In genomic region chr14:76465651-76466050, GRCh38 we compare ENCODE assay signal across 25 cellular contexts.
A peak's percentile ranks its signal among the peaks of the same experiment; 100 is the strongest.
DNase-seq lines count a peak whose midpoint lies in the region; ATAC-seq and TF ChIP-seq lines count a peak whose summit lies in the region.
"Had no signal": no experiment of that assay in that cellular context is flagged by ENCODE, and none has a peak within 500 bp of the region (broad histone marks: within the 10 kb centered on the region; RNA-seq: fewer than 3 reads in every experiment).

No MANE protein-coding gene starts in this region.

- POLR2A ChIA-PET in HEK293 (lab: Yijun Ruan, JAX): no interaction called here

- DNase-seq in DMS79 treated with DMSO at 0.1 percent for 48 hours (lab: John Stamatoyannopoulos, UW) (peak; percentile 35), DMS79 (lab: John Stamatoyannopoulos, UW) (no peak), left kidney (ENCODE audit: low read depth, low spot score) (peak; percentile 52), nucleus accumbens (lab: John Stamatoyannopoulos, UW) (no peak), NCI-H774 (lab: John Stamatoyannopoulos, UW) (no peak)
- DNase-seq: Caco-2; CD8-positive, alpha-beta T cell; GF-D8; H9; HFFc6; Kasumi-1; NCI-H1105 treated with DMSO at 0.1 percent for 48 hours; NCI-H146; NCI-H1930; NCI-H524; NCI-H748 treated with DMSO at 0.1 percent for 48 hours; SHP77 had no signal

- H3K27me3 Mint-ChIP-seq in stimulated activated memory B cell treated with anti-CD40 and anti-IgM and Interleukin-4, amounts not matched to agents 10 μg/mL and 1 μg/mL and 100 μg/mL, for 72 hours: no peaks in the 10 kb centered on the region

- H3K27ac Mint-ChIP-seq in stimulated activated memory B cell treated with anti-CD40 and anti-IgM and Interleukin-4, amounts not matched to agents 10 μg/mL and 1 μg/mL and 100 μg/mL, for 72 hours: no peak overlapping the region
- H3K27ac Mint-ChIP-seq: B cell; CD8-positive, alpha-beta T cell; HFFc6 had no signal

- peak; percentile 4 for ATAC-seq in stimulated activated memory B cell treated with anti-CD40 and anti-IgM and Interleukin-4, amounts not matched to agents 10 μg/mL and 1 μg/mL and 100 μg/mL, for 72 hours
- ATAC-seq: CD8-positive, alpha-beta T cell; K562; Panc1 had no signal

- no peaks in the 10 kb centered on the region for H3K36me3 ChIP-seq in HEK293 (ENCODE audit: control insufficient read depth in 2 of 2, insufficient read depth in 1 of 2, low read length in 2 of 2)

- H3K9me3 ChIP-seq in HEK293 (ENCODE audit: control insufficient read depth, insufficient read depth, low read depth, low read length): no peaks in the 10 kb centered on the region
- H3K9me3 ChIP-seq: Caco-2 had no signal

- H3K4me1 ChIP-seq in HEK293 (ENCODE audit: control insufficient read depth, insufficient read depth, low read length): no peaks in the 10 kb centered on the region
- H3K4me1 ChIP-seq: Caco-2 had no signal

- H3K4me3 ChIP-seq in HEK293 (ENCODE audit: low read depth, low read length): no peak overlapping the region
- H3K4me3 ChIP-seq: K562 had no signal

- no peaks in the 10 kb centered on the region for H3K9me3 Mint-ChIP-seq in stimulated activated memory B cell treated with anti-CD40 and anti-IgM and Interleukin-4, amounts not matched to agents 10 μg/mL and 1 μg/mL and 100 μg/mL, for 72 hours
- H3K9me3 Mint-ChIP-seq: CD8-positive, alpha-beta T cell; H9; HFFc6 had no signal

- H3K27ac ChIP-seq in HEK293 (ENCODE audit: extremely low read depth, low read depth, low read length): no peak overlapping the region
- H3K27ac ChIP-seq: 22Rv1, C4-2B, RWPE1 had no signal

- H3K36me3 Mint-ChIP-seq in stimulated activated memory B cell treated with anti-CD40 and anti-IgM and Interleukin-4, amounts not matched to agents 10 μg/mL and 1 μg/mL and 100 μg/mL, for 72 hours: no peaks in the 10 kb centered on the region
- H3K36me3 Mint-ChIP-seq: CD8-positive, alpha-beta T cell had no signal

- CTCF ChIA-PET in HEK293 (lab: Yijun Ruan, JAX): interaction anchor here (2.6 kb wide), 1 partner anchor 10 kb away, joined by 17 read pairs; no protein-coding TSS in a partner anchor

- no peaks in the 10 kb centered on the region for H3K4me1 Mint-ChIP-seq in stimulated activated memory B cell treated with anti-CD40 and anti-IgM and Interleukin-4, amounts not matched to agents 10 μg/mL and 1 μg/mL and 100 μg/mL, for 72 hours
- H3K4me1 Mint-ChIP-seq: B cell had no signal

- H3K4me3 Mint-ChIP-seq in stimulated activated memory B cell treated with anti-CD40 and anti-IgM and Interleukin-4, amounts not matched to agents 10 μg/mL and 1 μg/mL and 100 μg/mL, for 72 hours: no peak overlapping the region
- H3K4me3 Mint-ChIP-seq: B cell; CD8-positive, alpha-beta T cell; H9; HFFc6 had no signal

- no peak for TF ChIP-seq CTCF in HEK293 (tag by site-specific recombination; IDR thresholded peaks at IDR 0.05)

TF ChIP-seq in HEK293, 187 proteins besides CTCF, POLR2A, EP300 and RAD21:
- TF ChIP-seq GLIS1 (tag by site-specific recombination; IDR thresholded peaks at IDR 0.05) (peak; percentile 52; the same call in 1 of the 2 replicates), ZNF266 (tag by site-specific recombination; IDR thresholded peaks at IDR 0.05; ENCODE audit: low read depth) (no peak), ZIC2 (tag by site-specific recombination; IDR thresholded peaks at IDR 0.05) (peak; percentile 86), ZNF146 (tag by site-specific recombination; IDR thresholded peaks at IDR 0.05) (no peak), ZNF394 (tag by site-specific recombination; IDR thresholded peaks at IDR 0.05; ENCODE audit: borderline replicate concordance) (no peak)

Comparison
In these comparisons a context has a peak if more than half of its experiments do, and no peak if none do; other contexts are left out.
1. DNase-seq: peak in DMS79 treated with DMSO at 0.1 percent for 48 hours (single experiment) and left kidney (single experiment); none in DMS79 (single experiment), nucleus accumbens (0 of 56) and NCI-H774 (single experiment).